Comparison of ENCODE assay signal across 28 cellular contexts in genomic region chr1:59219926-59220325, GRCh38.
"Had no signal": no experiment of that assay in that cellular context is flagged by ENCODE, and none has a peak within 500 bp of the region (broad histone marks: within the 10 kb centered on the region; RNA-seq: fewer than 3 reads in every experiment).

No MANE protein-coding gene starts in this region.

- H3K4me3 ChIP-seq: ascending aorta, body of pancreas, SJSA1 had no signal

- ATAC-seq: activated CD8-positive, alpha-beta memory T cell treated with anti-CD3 and anti-CD28 coated beads, Interleukin-2, amount 10 ng/mL, durations not matched to agents 7 days and 5 days; activated naive CD4-positive, alpha-beta T cell treated with anti-CD3 and anti-CD28 coated beads, Interleukin-2, amount 50 U/mL, for 72 hours; activated naive CD8-positive, alpha-beta T cell treated with anti-CD3 and anti-CD28 coated beads, Interleukin-2, amount 50 U/mL, for 24 hours; body of pancreas; Panc1; SK-N-SH treated with all-trans-retinoic acid at 6 μM for 48 hours; T-helper 17 cell; WTC11 had no signal

- DNase-seq: activated CD4-positive, alpha-beta T cell treated with anti-CD3 and anti-CD28 coated beads for 48 hours; activated CD4-positive, alpha-beta T cell treated with anti-CD3 and anti-CD28 coated beads, Interleukin-2, amount 50 U/mL, for 4 hours; activated CD4-positive, CD25-positive, alpha-beta regulatory T cell treated with anti-CD3 and anti-CD28 coated beads, Interleukin-2, amount 50 U/mL, for 72 hours; activated CD8-positive, alpha-beta memory T cell treated with anti-CD3 and anti-CD28 coated beads, Interleukin-2, amount 10 ng/mL, durations not matched to agents 7 days and 5 days; activated effector memory CD4-positive, alpha-beta T cell treated with Interleukin-2 at 50 U/mL for 16 hours; activated naive CD4-positive, alpha-beta T cell treated with Interleukin-2 at 50 U/mL for 16 hours; activated naive CD8-positive, alpha-beta T cell treated with anti-CD3 and anti-CD28 coated beads, Interleukin-2, amount 50 U/mL, for 24 hours; activated T-cell treated with anti-CD3 and anti-CD28 coated beads, Interleukin-2, amount 50 U/mL, for 24 hours; amniotic stem cell; central memory CD4-positive, alpha-beta T cell; NCI-H1092 treated with DMSO at 0.1 percent for 48 hours; NCI-H1417 treated with DMSO at 0.1 percent for 48 hours; NCI-H1694; NCI-H345; NCI-H510A treated with DMSO at 0.1 percent for 48 hours; NK-92 treated with Interleukin-12 subunit alpha and Interleukin-12 subunit beta, amount 100 ng/mL, for 24 hours; Right ventricle myocardium superior; T-helper 17 cell; T-helper 9 cell had no signal

- H3K4me1 ChIP-seq: SJSA1 had no signal

- H3K27ac ChIP-seq: ascending aorta, body of pancreas, RWPE1, SJSA1 had no signal

- H3K27me3 ChIP-seq: ascending aorta, body of pancreas, SJSA1 had no signal

- FAIRE-seq: bronchial epithelial cell had no signal

- H3K9me3 ChIP-seq: ascending aorta, body of pancreas had no signal

- H3K36me3 ChIP-seq: ascending aorta, SJSA1 had no signal
